In the genomic region with DNA sequence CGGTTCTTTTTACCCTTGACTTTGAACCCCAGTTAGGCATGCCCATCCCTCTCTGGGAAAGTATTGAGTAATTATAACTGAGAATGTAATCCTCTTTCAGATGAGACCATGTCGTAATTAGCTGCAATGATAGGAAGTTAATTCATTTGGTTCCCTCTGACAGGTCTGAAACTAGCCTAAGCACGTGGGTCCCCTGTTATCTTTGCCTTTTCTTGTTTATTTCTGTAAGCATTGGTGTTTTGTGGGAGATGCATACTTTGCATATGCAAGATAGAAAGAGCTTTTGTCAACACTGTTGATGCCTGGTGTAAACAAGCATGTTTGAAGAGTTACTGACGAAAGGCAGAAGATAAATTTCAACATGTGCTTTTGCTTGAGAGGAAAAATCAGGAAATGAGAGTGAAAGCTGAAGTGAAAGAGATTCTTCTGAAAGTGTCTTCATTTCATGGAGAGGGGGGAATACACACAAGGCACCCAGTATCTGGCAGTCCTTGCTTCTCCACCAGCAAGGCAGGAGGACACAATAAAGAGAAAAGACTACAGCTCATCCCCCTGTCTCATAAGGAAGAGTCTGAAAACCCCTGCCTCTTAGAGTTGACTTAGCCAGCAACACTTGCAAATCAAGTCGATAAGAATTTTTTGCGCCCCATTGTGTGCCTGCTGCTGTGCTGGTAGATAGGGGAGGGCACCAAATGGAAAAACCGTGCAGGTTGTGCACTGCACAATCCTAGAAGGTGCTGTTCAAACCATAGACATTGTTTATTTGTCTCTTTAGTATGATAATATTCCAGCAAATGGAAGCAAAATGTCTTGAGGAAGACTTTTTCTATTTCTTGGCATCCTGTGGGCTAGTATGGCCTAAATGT, we compare ENCODE assay signal across 1 cellular context.
TF ChIP-seq lines count a peak whose summit lies in the region.

No MANE protein-coding gene starts in this region.

TF ChIP-seq in GM23338, 12 proteins besides CTCF, POLR2A, EP300 and RAD21 (continued from another document):
- TF ChIP-seq, protein P1, sequence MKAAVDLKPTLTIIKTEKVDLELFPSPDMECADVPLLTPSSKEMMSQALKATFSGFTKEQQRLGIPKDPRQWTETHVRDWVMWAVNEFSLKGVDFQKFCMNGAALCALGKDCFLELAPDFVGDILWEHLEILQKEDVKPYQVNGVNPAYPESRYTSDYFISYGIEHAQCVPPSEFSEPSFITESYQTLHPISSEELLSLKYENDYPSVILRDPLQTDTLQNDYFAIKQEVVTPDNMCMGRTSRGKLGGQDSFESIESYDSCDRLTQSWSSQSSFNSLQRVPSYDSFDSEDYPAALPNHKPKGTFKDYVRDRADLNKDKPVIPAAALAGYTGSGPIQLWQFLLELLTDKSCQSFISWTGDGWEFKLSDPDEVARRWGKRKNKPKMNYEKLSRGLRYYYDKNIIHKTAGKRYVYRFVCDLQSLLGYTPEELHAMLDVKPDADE (IDR thresholded peaks at IDR 0.05), result no peak
TF ChIP-seq in GM23338: peak in this region for 0.
